ENCODE assay signal across 38 cellular contexts in genomic region chr9:113244556-113244955, GRCh38. TPM values are rescaled to one million over a fixed set of nuclear protein-coding genes. Genes with fewer than 3 reads are reported as not detected.
"Had no signal": no experiment of that assay in that cellular context is flagged by ENCODE, and none has a peak within 500 bp of the region (broad histone marks: within the 10 kb centered on the region; RNA-seq: fewer than 3 reads in every experiment).

No MANE protein-coding gene starts in this region.

- H3K4me3 Mint-ChIP-seq: activated CD4-positive, alpha-beta memory T cell treated with anti-CD3 and anti-CD28 coated beads for 36 hours; activated CD8-positive, alpha-beta T cell treated with anti-CD3 and anti-CD28 coated beads for 36 hours; activated naive CD4-positive, alpha-beta T cell treated with anti-CD3 and anti-CD28 coated beads for 36 hours; activated naive CD8-positive, alpha-beta T cell treated with anti-CD3 and anti-CD28 coated beads for 36 hours; activated T-cell treated with anti-CD3 and anti-CD28 coated beads, Interleukin-2, amount 50 U/mL, for 4 hours; activated T-cell treated with anti-CD3 and anti-CD28 coated beads, Interleukin-2, amount 50 U/mL, for 72 hours; activated T-helper 1 cell treated with anti-CD3 and anti-CD28 coated beads, Interleukin-12 subunit alpha, Interleukin-12 subunit beta, Interleukin-2, Interleukin-4 antibody, amounts not matched to agents 30 ng/mL and 10 ng/mL and 1 ng/mL, durations not matched to agents 14 hours and 24 hours and 36 hours; activated T-helper 17 cell treated with anti-CD3 and anti-CD28 coated beads, Interleukin-2, amount 50 U/mL, for 72 hours; T-helper 1 cell treated with Interleukin-12 subunit alpha and Interleukin-12 subunit beta and Interleukin-4 antibody, amounts not matched to agents 30 μg/mL and 1 μg/mL, for 36 hours; T-helper 2 cell treated with Interferon-gamma antibody and Interleukin-4, amounts not matched to agents 5 μg/mL and 100 μg/mL, for 36 hours; WTC11 had no signal

- H3K27me3 Mint-ChIP-seq: activated CD4-positive, alpha-beta memory T cell treated with anti-CD3 and anti-CD28 coated beads for 36 hours; activated CD8-positive, alpha-beta T cell treated with anti-CD3 and anti-CD28 coated beads for 36 hours; activated naive CD8-positive, alpha-beta T cell treated with anti-CD3 and anti-CD28 coated beads for 36 hours; activated T-helper 17 cell treated with anti-CD3 and anti-CD28 coated beads, Interleukin-2, amount 50 U/mL, for 72 hours had no signal

- H3K27ac Mint-ChIP-seq: activated CD4-positive, alpha-beta memory T cell treated with anti-CD3 and anti-CD28 coated beads for 36 hours; activated CD8-positive, alpha-beta T cell treated with anti-CD3 and anti-CD28 coated beads for 36 hours; activated naive CD4-positive, alpha-beta T cell treated with anti-CD3 and anti-CD28 coated beads for 36 hours; activated naive CD4-positive, alpha-beta T cell treated with anti-CD3 and anti-CD28 coated beads, Interleukin-2, amount 50 U/mL, for 72 hours; activated naive CD8-positive, alpha-beta T cell treated with anti-CD3 and anti-CD28 coated beads for 36 hours; activated T-cell treated with anti-CD3 and anti-CD28 coated beads, Interleukin-2, amount 50 U/mL, for 72 hours; activated T-helper 1 cell treated with anti-CD3 and anti-CD28 coated beads, Interleukin-12 subunit alpha, Interleukin-12 subunit beta, Interleukin-2, Interleukin-4 antibody, amounts not matched to agents 30 ng/mL and 10 ng/mL and 1 ng/mL, durations not matched to agents 14 hours and 24 hours and 36 hours; activated T-helper 17 cell treated with anti-CD3 and anti-CD28 coated beads, Interleukin-2, amount 50 U/mL, for 72 hours; T-helper 1 cell treated with Interleukin-12 subunit alpha and Interleukin-12 subunit beta and Interleukin-4 antibody, amounts not matched to agents 30 μg/mL and 1 μg/mL, for 36 hours; T-helper 2 cell treated with Interferon-gamma antibody and Interleukin-4, amounts not matched to agents 5 μg/mL and 100 μg/mL, for 36 hours; WTC11 had no signal

- H3K27ac ChIP-seq: adrenal gland, body of pancreas, brain microvascular endothelial cell, breast epithelium, WERI-Rb-1 had no signal

- H3K36me3 ChIP-seq: adrenal gland, brain microvascular endothelial cell, breast epithelium, WERI-Rb-1 had no signal

- DNase-seq: activated CD4-positive, alpha-beta memory T cell treated with anti-CD3 and anti-CD28 coated beads for 36 hours; activated CD4-positive, alpha-beta T cell treated with anti-CD3 and anti-CD28 coated beads for 4 hours; activated CD4-positive, alpha-beta T cell treated with anti-CD3 and anti-CD28 coated beads, Interleukin-2, amount 50 U/mL, for 1 hour; activated CD4-positive, alpha-beta T cell treated with anti-CD3 and anti-CD28 coated beads, Interleukin-2, amount 50 U/mL, for 4 hours; activated CD4-positive, CD25-positive, alpha-beta regulatory T cell; activated CD8-positive, alpha-beta memory T cell treated with anti-CD3 and anti-CD28 coated beads, Interleukin-2, amount 50 U/mL, for 4 hours; activated CD8-positive, alpha-beta T cell treated with anti-CD3 and anti-CD28 coated beads for 36 hours; activated effector memory CD4-positive, alpha-beta T cell treated with anti-CD3 and anti-CD28 coated beads, Interleukin-2, amount 50 U/mL, for 16 hours; activated gamma-delta T cell treated with Interleukin-2 at 50 U/mL for 16 hours; activated naive CD4-positive, alpha-beta T cell; activated naive CD4-positive, alpha-beta T cell treated with anti-CD3 and anti-CD28 coated beads for 36 hours; activated naive CD4-positive, alpha-beta T cell treated with anti-CD3 and anti-CD28 coated beads, Interleukin-2, amount 50 U/mL, for 16 hours; activated naive CD8-positive, alpha-beta T cell treated with anti-CD3 and anti-CD28 coated beads for 36 hours; activated T-cell treated with anti-CD3 and anti-CD28 coated beads for 4 hours; activated T-cell treated with anti-CD3 and anti-CD28 coated beads, Interleukin-2, amount 50 U/mL, for 1 hour; activated T-cell treated with anti-CD3 and anti-CD28 coated beads, Interleukin-2, amount 50 U/mL, for 4 hours; activated T-cell treated with anti-CD3 and anti-CD28 coated beads, Interleukin-2, amount 50 U/mL, for 72 hours; adrenal gland; amniotic stem cell; aorta; body of pancreas; brain microvascular endothelial cell; central memory CD4-positive, alpha-beta T cell; T-helper 1 cell; T-helper 2 cell; T-helper 9 cell; WERI-Rb-1 had no signal

- H3K9me3 ChIP-seq: adrenal gland, body of pancreas, breast epithelium had no signal

- H3K4me1 Mint-ChIP-seq: activated naive CD8-positive, alpha-beta T cell treated with anti-CD3 and anti-CD28 coated beads for 36 hours; activated T-helper 17 cell treated with anti-CD3 and anti-CD28 coated beads, Interleukin-2, amount 50 U/mL, for 72 hours had no signal

- H3K4me3 ChIP-seq: adrenal gland, body of pancreas, breast epithelium had no signal

- H3K4me1 ChIP-seq: body of pancreas, breast epithelium had no signal

- H3K9me3 Mint-ChIP-seq: activated CD4-positive, alpha-beta memory T cell treated with anti-CD3 and anti-CD28 coated beads for 36 hours; activated naive CD4-positive, alpha-beta T cell treated with anti-CD3 and anti-CD28 coated beads, Interleukin-2, amount 50 U/mL, for 72 hours; activated T-cell treated with anti-CD3 and anti-CD28 coated beads, Interleukin-2, amount 50 U/mL, for 4 hours; activated T-cell treated with anti-CD3 and anti-CD28 coated beads, Interleukin-2, amount 50 U/mL, for 72 hours; activated T-helper 17 cell treated with anti-CD3 and anti-CD28 coated beads, Interleukin-2, amount 50 U/mL, for 72 hours had no signal

RNA-seq across cellular contexts. Expression of gene RNF183, which starts 58.6 kb away (rescaled TPM):
- total RNA-seq: activated CD8-positive, alpha-beta memory T cell treated with anti-CD3 and anti-CD28 coated beads for 36 hours; activated naive CD4-positive, alpha-beta T cell treated with anti-CD3 and anti-CD28 coated beads for 36 hours; activated naive CD8-positive, alpha-beta T cell treated with anti-CD3 and anti-CD28 coated beads for 36 hours; activated T-helper 1 cell treated with anti-CD3 and anti-CD28 coated beads, Interleukin-12 subunit alpha, Interleukin-12 subunit beta, Interleukin-2, Interleukin-4 antibody, amounts not matched to agents 30 ng/mL and 10 ng/mL and 1 ng/mL, durations not matched to agents 14 hours and 24 hours and 36 hours; adrenal gland; aorta; astrocyte; body of pancreas; cardiac septum; cerebellum had no signal
